Comparison of ENCODE assay signal across 36 cellular contexts in the genomic region with DNA sequence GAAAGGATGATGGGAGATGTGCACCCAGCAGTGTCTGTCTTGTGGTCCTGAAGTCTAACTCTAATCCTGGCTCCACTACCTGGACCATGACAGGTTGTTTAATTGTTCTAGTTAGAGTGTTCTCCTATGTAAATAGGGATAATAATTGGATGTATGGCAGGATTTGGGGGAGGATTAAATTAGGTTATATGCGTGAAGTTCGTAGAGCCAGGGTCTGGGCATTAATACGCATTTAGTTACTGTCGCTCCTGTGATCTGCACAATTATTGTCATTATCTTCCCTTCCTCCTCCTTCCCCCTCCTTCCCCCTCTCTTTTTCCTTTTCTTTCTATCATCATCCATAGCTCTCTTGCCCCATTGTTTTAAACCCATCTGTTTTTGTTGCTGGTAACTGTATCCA.
"Had no signal": no experiment of that assay in that cellular context is flagged by ENCODE, and none has a peak within 500 bp of the region (broad histone marks: within the 10 kb centered on the region; RNA-seq: fewer than 3 reads in every experiment).

No MANE protein-coding gene starts in this region.

- DNase-seq: activated B cell treated with CpG ODN at 0.5 μM for 24 hours; activated CD4-positive, alpha-beta memory T cell treated with anti-CD3 and anti-CD28 coated beads, Interleukin-2, amount 10 ng/mL, durations not matched to agents 7 days and 5 days; activated CD4-positive, alpha-beta T cell treated with anti-CD3 and anti-CD28 coated beads for 4 hours; activated CD4-positive, alpha-beta T cell treated with anti-CD3 and anti-CD28 coated beads, Interleukin-2, amount 10 ng/mL, durations not matched to agents 24 days and 14 days; activated CD4-positive, alpha-beta T cell treated with anti-CD3 and anti-CD28 coated beads, Interleukin-2, amount 50 U/mL, for 1 hour; activated CD4-positive, alpha-beta T cell treated with anti-CD3 and anti-CD28 coated beads, Interleukin-2, amount 50 U/mL, for 4 hours; activated CD4-positive, CD25-positive, alpha-beta regulatory T cell treated with anti-CD3 and anti-CD28 coated beads, Interleukin-2, amount 50 U/mL, for 72 hours; activated CD8-positive, alpha-beta memory T cell treated with anti-CD3 and anti-CD28 coated beads for 24 hours; activated CD8-positive, alpha-beta memory T cell treated with anti-CD3 and anti-CD28 coated beads, Interleukin-2, amount 10 ng/mL, durations not matched to agents 7 days and 5 days; activated CD8-positive, alpha-beta memory T cell treated with anti-CD3 and anti-CD28 coated beads, Interleukin-2, amount 50 U/mL, for 48 hours; activated CD8-positive, alpha-beta T cell treated with anti-CD3 and anti-CD28 coated beads, Interleukin-2, amount 10 ng/mL, durations not matched to agents 7 days and 5 days; activated effector memory CD4-positive, alpha-beta T cell treated with Interleukin-2 at 50 U/mL for 16 hours; activated gamma-delta T cell; activated naive CD4-positive, alpha-beta T cell treated with anti-CD3 and anti-CD28 coated beads, Interleukin-2, amount 10 ng/mL, durations not matched to agents 7 days and 5 days; activated naive CD4-positive, alpha-beta T cell treated with Interleukin-2 at 50 U/mL for 16 hours; activated naive CD8-positive, alpha-beta T cell treated with anti-CD3 and anti-CD28 coated beads, Interleukin-2, amount 10 ng/mL, durations not matched to agents 7 days and 5 days; activated naive CD8-positive, alpha-beta T cell treated with anti-CD3 and anti-CD28 coated beads, Interleukin-2, amount 50 U/mL, for 24 hours; activated T-cell treated with anti-CD3 and anti-CD28 coated beads, Interleukin-2, amount 50 U/mL, for 24 hours; activated T-cell treated with anti-CD3 and anti-CD28 coated beads, Interleukin-2, amount 50 U/mL, for 48 hours; amygdala; anterior cingulate cortex; brain microvascular endothelial cell; central memory CD4-positive, alpha-beta T cell; cerebellar nuclear complex; SW 1271; T-helper 1 cell; T-helper 2 cell; T-helper 9 cell had no signal

- H3K4me3 Mint-ChIP-seq: activated B cell treated with CpG ODN at 0.5 μM for 24 hours; activated CD4-positive, alpha-beta memory T cell treated with anti-CD3 and anti-CD28 coated beads, Interleukin-2, amount 10 ng/mL, durations not matched to agents 7 days and 5 days; activated CD4-positive, alpha-beta T cell treated with anti-CD3 and anti-CD28 coated beads, Interleukin-2, amount 10 ng/mL, durations not matched to agents 24 days and 14 days; activated CD8-positive, alpha-beta memory T cell treated with anti-CD3 and anti-CD28 coated beads, Interleukin-2, amount 10 ng/mL, durations not matched to agents 7 days and 5 days; activated CD8-positive, alpha-beta T cell treated with anti-CD3 and anti-CD28 coated beads, Interleukin-2, amount 10 ng/mL, durations not matched to agents 7 days and 5 days; activated naive CD4-positive, alpha-beta T cell treated with anti-CD3 and anti-CD28 coated beads, Interleukin-2, amount 10 ng/mL, durations not matched to agents 7 days and 5 days; activated naive CD4-positive, alpha-beta T cell treated with anti-CD3 and anti-CD28 coated beads, Interleukin-2, amount 50 U/mL, for 24 hours; activated naive CD8-positive, alpha-beta T cell; activated naive CD8-positive, alpha-beta T cell treated with anti-CD3 and anti-CD28 coated beads, Interleukin-2, amount 10 ng/mL, durations not matched to agents 7 days and 5 days; activated naive CD8-positive, alpha-beta T cell treated with anti-CD3 and anti-CD28 coated beads, Interleukin-2, amount 50 U/mL, for 24 hours; activated T-cell treated with anti-CD3 and anti-CD28 coated beads, Interleukin-2, amount 50 U/mL, for 24 hours; T-helper 1 cell treated with Interleukin-12 subunit alpha and Interleukin-12 subunit beta and Interleukin-4 antibody, amounts not matched to agents 30 μg/mL and 1 μg/mL, for 36 hours; T-helper 2 cell treated with Interferon-gamma antibody and Interleukin-4, amounts not matched to agents 5 μg/mL and 100 μg/mL, for 36 hours had no signal

- H3K27ac Mint-ChIP-seq: activated B cell treated with CpG ODN at 0.5 μM for 24 hours; activated CD4-positive, alpha-beta memory T cell treated with anti-CD3 and anti-CD28 coated beads, Interleukin-2, amount 10 ng/mL, durations not matched to agents 7 days and 5 days; activated CD4-positive, alpha-beta T cell treated with anti-CD3 and anti-CD28 coated beads, Interleukin-2, amount 10 ng/mL, durations not matched to agents 24 days and 14 days; activated CD8-positive, alpha-beta memory T cell treated with anti-CD3 and anti-CD28 coated beads, Interleukin-2, amount 10 ng/mL, durations not matched to agents 7 days and 5 days; activated CD8-positive, alpha-beta T cell treated with anti-CD3 and anti-CD28 coated beads, Interleukin-2, amount 10 ng/mL, durations not matched to agents 7 days and 5 days; activated naive CD4-positive, alpha-beta T cell treated with anti-CD3 and anti-CD28 coated beads, Interleukin-2, amount 10 ng/mL, durations not matched to agents 7 days and 5 days; activated naive CD4-positive, alpha-beta T cell treated with anti-CD3 and anti-CD28 coated beads, Interleukin-2, amount 50 U/mL, for 24 hours; activated naive CD8-positive, alpha-beta T cell; activated naive CD8-positive, alpha-beta T cell treated with anti-CD3 and anti-CD28 coated beads, Interleukin-2, amount 10 ng/mL, durations not matched to agents 7 days and 5 days; activated naive CD8-positive, alpha-beta T cell treated with anti-CD3 and anti-CD28 coated beads, Interleukin-2, amount 50 U/mL, for 24 hours; activated T-cell treated with anti-CD3 and anti-CD28 coated beads, Interleukin-2, amount 50 U/mL, for 24 hours; activated T-helper 2 cell treated with anti-CD3 and anti-CD28 coated beads, Interferon-gamma antibody, Interleukin-2, Interleukin-4, amounts not matched to agents 10 μg/mL and 5 μg/mL and 100 μg/mL, durations not matched to agents 14 hours and 24 hours and 36 hours; T-helper 1 cell treated with Interleukin-12 subunit alpha and Interleukin-12 subunit beta and Interleukin-4 antibody, amounts not matched to agents 30 μg/mL and 1 μg/mL, for 36 hours; T-helper 2 cell treated with Interferon-gamma antibody and Interleukin-4, amounts not matched to agents 5 μg/mL and 100 μg/mL, for 36 hours had no signal

- H3K9me3 ChIP-seq: body of pancreas, breast epithelium had no signal

- H3K9me3 Mint-ChIP-seq: activated B cell treated with CpG ODN at 0.5 μM for 24 hours; activated CD4-positive, alpha-beta memory T cell treated with anti-CD3 and anti-CD28 coated beads, Interleukin-2, amount 10 ng/mL, durations not matched to agents 7 days and 5 days; activated CD4-positive, alpha-beta T cell treated with anti-CD3 and anti-CD28 coated beads, Interleukin-2, amount 10 ng/mL, durations not matched to agents 24 days and 14 days; activated naive CD4-positive, alpha-beta T cell treated with anti-CD3 and anti-CD28 coated beads, Interleukin-2, amount 10 ng/mL, durations not matched to agents 7 days and 5 days; activated naive CD4-positive, alpha-beta T cell treated with anti-CD3 and anti-CD28 coated beads, Interleukin-2, amount 50 U/mL, for 24 hours; activated naive CD8-positive, alpha-beta T cell treated with anti-CD3 and anti-CD28 coated beads, Interleukin-2, amount 50 U/mL, for 24 hours; activated T-cell treated with anti-CD3 and anti-CD28 coated beads, Interleukin-2, amount 50 U/mL, for 24 hours; activated T-helper 2 cell treated with anti-CD3 and anti-CD28 coated beads, Interferon-gamma antibody, Interleukin-2, Interleukin-4, amounts not matched to agents 10 μg/mL and 5 μg/mL and 100 μg/mL, durations not matched to agents 14 hours and 24 hours and 36 hours; T-helper 1 cell treated with Interleukin-12 subunit alpha and Interleukin-12 subunit beta and Interleukin-4 antibody, amounts not matched to agents 30 μg/mL and 1 μg/mL, for 36 hours; T-helper 2 cell treated with Interferon-gamma antibody and Interleukin-4, amounts not matched to agents 5 μg/mL and 100 μg/mL, for 36 hours had no signal

- H3K27ac ChIP-seq: brain microvascular endothelial cell, breast epithelium, VCaP had no signal

- H3K36me3 ChIP-seq: brain microvascular endothelial cell, breast epithelium had no signal

- H3K27me3 ChIP-seq: body of pancreas, brain microvascular endothelial cell, breast epithelium had no signal

- H3K27me3 Mint-ChIP-seq: activated B cell treated with CpG ODN at 0.5 μM for 24 hours; activated CD4-positive, alpha-beta memory T cell treated with anti-CD3 and anti-CD28 coated beads, Interleukin-2, amount 10 ng/mL, durations not matched to agents 7 days and 5 days; activated CD4-positive, alpha-beta T cell treated with anti-CD3 and anti-CD28 coated beads, Interleukin-2, amount 10 ng/mL, durations not matched to agents 24 days and 14 days; activated CD8-positive, alpha-beta memory T cell treated with anti-CD3 and anti-CD28 coated beads, Interleukin-2, amount 10 ng/mL, durations not matched to agents 7 days and 5 days; activated naive CD4-positive, alpha-beta T cell treated with anti-CD3 and anti-CD28 coated beads, Interleukin-2, amount 10 ng/mL, durations not matched to agents 7 days and 5 days; activated naive CD4-positive, alpha-beta T cell treated with anti-CD3 and anti-CD28 coated beads, Interleukin-2, amount 50 U/mL, for 24 hours; activated naive CD8-positive, alpha-beta T cell; activated naive CD8-positive, alpha-beta T cell treated with anti-CD3 and anti-CD28 coated beads, Interleukin-2, amount 10 ng/mL, durations not matched to agents 7 days and 5 days; activated naive CD8-positive, alpha-beta T cell treated with anti-CD3 and anti-CD28 coated beads, Interleukin-2, amount 50 U/mL, for 24 hours; activated T-cell treated with anti-CD3 and anti-CD28 coated beads, Interleukin-2, amount 50 U/mL, for 24 hours had no signal

- H3K4me3 ChIP-seq: body of pancreas, breast epithelium had no signal

- H3K36me3 Mint-ChIP-seq: activated CD8-positive, alpha-beta memory T cell treated with anti-CD3 and anti-CD28 coated beads, Interleukin-2, amount 10 ng/mL, durations not matched to agents 7 days and 5 days; activated naive CD4-positive, alpha-beta T cell treated with anti-CD3 and anti-CD28 coated beads, Interleukin-2, amount 10 ng/mL, durations not matched to agents 7 days and 5 days; activated naive CD8-positive, alpha-beta T cell treated with anti-CD3 and anti-CD28 coated beads, Interleukin-2, amount 10 ng/mL, durations not matched to agents 7 days and 5 days had no signal
